21 cellular contexts compared by ENCODE assay signal in genomic region chr5:131524431-131524830, GRCh38.
"Had no signal": no experiment of that assay in that cellular context is flagged by ENCODE, and none has a peak within 500 bp of the region (broad histone marks: within the 10 kb centered on the region; RNA-seq: fewer than 3 reads in every experiment).

No MANE protein-coding gene starts in this region.

- H3K36me3 ChIP-seq: ovary, right lobe of liver had no signal

- ATAC-seq: activated CD8-positive, alpha-beta T cell treated with anti-CD3 and anti-CD28 coated beads for 36 hours; activated T-helper 17 cell treated with anti-CD3 and anti-CD28 coated beads, Interleukin-2, amount 50 U/mL, for 72 hours; right lobe of liver had no signal

- H3K4me3 ChIP-seq: esophagus muscularis mucosa, ovary, psoas muscle, right lobe of liver, stomach, vagina had no signal

- H3K27ac ChIP-seq: esophagus muscularis mucosa, ovary, psoas muscle, right lobe of liver, stomach, vagina, VCaP had no signal

- DNase-seq: activated CD8-positive, alpha-beta T cell treated with anti-CD3 and anti-CD28 coated beads for 36 hours; activated naive CD4-positive, alpha-beta T cell treated with Interleukin-2 at 50 U/mL for 16 hours; activated T-cell treated with anti-CD3 and anti-CD28 coated beads, Interleukin-2, amount 50 U/mL, for 1 hour; dermis blood vessel endothelial cell; effector memory CD4-positive, alpha-beta T cell; hippocampal formation; islet precursor cell; ovary; psoas muscle; right lobe of liver; small intestine; stimulated activated CD4-positive, alpha-beta T cell treated with anti-CD3 and anti-CD28 coated beads, Interleukin-4, amount 100 ng/mL, for 1 hour; stomach; T-helper 2 cell; trophoblast cell had no signal

- H3K4me1 ChIP-seq: right lobe of liver, vagina had no signal

- H3K9me3 ChIP-seq: esophagus muscularis mucosa, ovary, psoas muscle, right lobe of liver, stomach, vagina had no signal

- FAIRE-seq: bronchial epithelial cell, endothelial cell of umbilical vein had no signal

- H3K27me3 ChIP-seq: esophagus muscularis mucosa, ovary, right lobe of liver, stomach, vagina had no signal
